ENCODE assay signal across 1 cellular context in the genomic region with DNA sequence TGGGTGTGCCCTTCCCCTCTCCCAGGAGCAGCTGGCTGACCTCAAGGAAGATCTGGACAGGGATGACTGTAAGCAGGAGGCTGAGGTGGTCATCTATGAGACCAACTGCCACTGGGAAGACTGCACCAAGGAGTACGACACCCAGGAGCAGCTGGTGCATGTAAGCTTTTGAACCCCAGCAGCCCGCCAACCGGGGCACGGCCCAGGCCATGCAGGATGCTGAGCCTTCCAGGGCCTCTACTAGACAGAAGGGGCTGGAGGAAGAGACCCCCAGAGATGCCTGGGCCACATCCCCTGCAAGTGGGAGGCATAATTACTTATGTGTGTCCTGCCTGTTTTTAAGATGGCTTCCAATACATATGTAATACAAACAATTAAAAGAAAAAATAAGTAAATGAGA.
TF ChIP-seq lines count a peak whose summit lies in the region.

No MANE protein-coding gene starts in this region.

TF ChIP-seq in IMR-90, 13 proteins besides CTCF, POLR2A, EP300 and RAD21:
- TF ChIP-seq, protein P1, sequence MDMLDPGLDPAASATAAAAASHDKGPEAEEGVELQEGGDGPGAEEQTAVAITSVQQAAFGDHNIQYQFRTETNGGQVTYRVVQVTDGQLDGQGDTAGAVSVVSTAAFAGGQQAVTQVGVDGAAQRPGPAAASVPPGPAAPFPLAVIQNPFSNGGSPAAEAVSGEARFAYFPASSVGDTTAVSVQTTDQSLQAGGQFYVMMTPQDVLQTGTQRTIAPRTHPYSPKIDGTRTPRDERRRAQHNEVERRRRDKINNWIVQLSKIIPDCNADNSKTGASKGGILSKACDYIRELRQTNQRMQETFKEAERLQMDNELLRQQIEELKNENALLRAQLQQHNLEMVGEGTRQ (IDR thresholded peaks at IDR 0.05; ENCODE audit: low read depth, low read length) = no peak
- no peak for TF ChIP-seq BHLHE40 (IDR thresholded peaks at IDR 0.05; ENCODE audit: low read depth, low read length)
- TF ChIP-seq MAZ (IDR thresholded peaks at IDR 0.05; ENCODE audit: borderline replicate concordance, low read depth, low read length) = no peak
- TF ChIP-seq MXI1 (IDR thresholded peaks at IDR 0.05; ENCODE audit: borderline replicate concordance, low read depth, low read length) = no peak
- no peak for TF ChIP-seq NFE2L2 (IDR thresholded peaks at IDR 0.05; ENCODE audit: low read depth, low read length)
- no peak for TF ChIP-seq FOS (IDR thresholded peaks at IDR 0.05; ENCODE audit: low read depth, low read length)
- TF ChIP-seq RFX5 (IDR thresholded peaks at IDR 0.05; ENCODE audit: low read depth, low read length) = no peak
- no peak for TF ChIP-seq CHD1 (IDR thresholded peaks at IDR 0.05; ENCODE audit: low read depth, low read length)
- TF ChIP-seq, protein P2, sequence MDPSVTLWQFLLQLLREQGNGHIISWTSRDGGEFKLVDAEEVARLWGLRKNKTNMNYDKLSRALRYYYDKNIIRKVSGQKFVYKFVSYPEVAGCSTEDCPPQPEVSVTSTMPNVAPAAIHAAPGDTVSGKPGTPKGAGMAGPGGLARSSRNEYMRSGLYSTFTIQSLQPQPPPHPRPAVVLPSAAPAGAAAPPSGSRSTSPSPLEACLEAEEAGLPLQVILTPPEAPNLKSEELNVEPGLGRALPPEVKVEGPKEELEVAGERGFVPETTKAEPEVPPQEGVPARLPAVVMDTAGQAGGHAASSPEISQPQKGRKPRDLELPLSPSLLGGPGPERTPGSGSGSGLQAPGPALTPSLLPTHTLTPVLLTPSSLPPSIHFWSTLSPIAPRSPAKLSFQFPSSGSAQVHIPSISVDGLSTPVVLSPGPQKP (IDR thresholded peaks at IDR 0.05; ENCODE audit: borderline replicate concordance, low read depth, low read length) = no peak
- TF ChIP-seq RCOR1 (IDR thresholded peaks at IDR 0.05; ENCODE audit: insufficient replicate concordance, low read length) = no peak
- no peak for TF ChIP-seq SMC3 (IDR thresholded peaks at IDR 0.05; ENCODE audit: low read depth, low read length)
- TF ChIP-seq MAFK (IDR thresholded peaks at IDR 0.05; ENCODE audit: low read depth, low read length) = no peak
- no peak for TF ChIP-seq CEBPB (IDR thresholded peaks at IDR 0.05; ENCODE audit: low read depth, low read length)
